In the genomic region with DNA sequence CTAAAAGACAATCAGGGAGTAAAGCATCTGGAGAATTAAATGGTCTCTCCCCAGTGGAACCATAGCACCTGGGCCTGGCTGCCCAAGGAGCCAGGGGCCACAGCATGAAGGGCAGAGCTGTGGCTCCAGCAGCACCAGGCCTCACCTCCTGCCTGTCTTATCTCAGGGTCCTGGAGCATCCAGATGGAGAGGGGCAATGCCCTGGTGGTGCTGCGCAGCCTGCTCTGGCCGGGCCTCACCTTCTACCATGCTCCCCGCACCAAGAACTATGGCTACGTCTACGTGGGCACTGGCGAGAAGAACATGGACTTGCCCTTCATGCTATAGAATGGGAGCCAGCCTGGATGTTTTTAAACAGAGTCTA, we compare ENCODE assay signal across 14 cellular contexts. TPM values are rescaled to one million over a fixed set of nuclear protein-coding genes. Genes with fewer than 3 reads are reported as not detected.
A peak's percentile ranks its signal among the peaks of the same experiment; 100 is the strongest.
DNase-seq lines count a peak whose midpoint lies in the region; ATAC-seq, FAIRE-seq and TF ChIP-seq lines count a peak whose summit lies in the region.
"Had no signal": no experiment of that assay in that cellular context is flagged by ENCODE, and none has a peak within 500 bp of the region (broad histone marks: within the 10 kb centered on the region; RNA-seq: fewer than 3 reads in every experiment).

No MANE protein-coding gene starts in this region.

- CTCF ChIA-PET in CD8-positive, alpha-beta T cell (lab: Charles Lee), result interaction anchor here (0.9 to 7.1 kb wide), 5 partner anchors 8 to 410 kb away, joined by 3 to 74 read pairs (median 4); no protein-coding TSS in a partner anchor

- no peak for TF ChIP-seq CTCF in CD8-positive, alpha-beta T cell (IDR thresholded peaks at IDR 0.05)
- TF ChIP-seq CTCF in neural crest cell (conservative IDR thresholded peaks at IDR 0.05), result no peak

- no peak overlapping the region for H3K27ac ChIP-seq in CD4-positive, CD25-positive, alpha-beta regulatory T cell (ENCODE audit: insufficient read depth, low read length, poor library complexity, severe bottlenecking)
- no peak overlapping the region for H3K27ac ChIP-seq in CD8-positive, alpha-beta T cell (ENCODE audit: low read depth, low read length)

- no peaks in the 10 kb centered on the region for H3K27me3 Mint-ChIP-seq in CD4-positive, CD25-positive, alpha-beta regulatory T cell
- no peaks in the 10 kb centered on the region for H3K27me3 Mint-ChIP-seq in CD8-positive, alpha-beta T cell (ENCODE audit: low read depth)
- H3K27me3 Mint-ChIP-seq in activated T-helper 2 cell treated with anti-CD3 and anti-CD28 coated beads, Interferon-gamma antibody, Interleukin-2, Interleukin-4, amounts not matched to agents 10 μg/mL and 5 μg/mL and 100 μg/mL, durations not matched to agents 14 hours and 24 hours and 36 hours (ENCODE audit: low read depth), result no peaks in the 10 kb centered on the region
- H3K27me3 Mint-ChIP-seq in neural crest cell (ENCODE audit: low read depth), result peaks cover 12% of the 10 kb centered on the region
- H3K27me3 Mint-ChIP-seq: stimulated activated naive B cell treated with anti-CD40 and anti-IgM and Interleukin-4, amounts not matched to agents 10 μg/mL and 1 μg/mL and 100 μg/mL, for 72 hours had no signal

- H3K4me3 Mint-ChIP-seq in CD4-positive, CD25-positive, alpha-beta regulatory T cell, result no peak overlapping the region
- H3K4me3 Mint-ChIP-seq in CD8-positive, alpha-beta T cell, result no peak overlapping the region
- no peak overlapping the region for H3K4me3 Mint-ChIP-seq in activated T-helper 2 cell treated with anti-CD3 and anti-CD28 coated beads, Interferon-gamma antibody, Interleukin-2, Interleukin-4, amounts not matched to agents 10 μg/mL and 5 μg/mL and 100 μg/mL, durations not matched to agents 14 hours and 24 hours and 36 hours (ENCODE audit: low read depth)
- H3K4me3 Mint-ChIP-seq in neural crest cell, result peak overlapping the region; percentile 65
- H3K4me3 Mint-ChIP-seq: stimulated activated naive B cell treated with anti-CD40 and anti-IgM and Interleukin-4, amounts not matched to agents 10 μg/mL and 1 μg/mL and 100 μg/mL, for 72 hours had no signal

- peaks cover 10% of the 10 kb centered on the region for H3K36me3 Mint-ChIP-seq in CD4-positive, CD25-positive, alpha-beta regulatory T cell
- peaks cover 56% of the 10 kb centered on the region for H3K36me3 Mint-ChIP-seq in CD8-positive, alpha-beta T cell
- peaks cover 46% of the 10 kb centered on the region for H3K36me3 Mint-ChIP-seq in activated T-helper 2 cell treated with anti-CD3 and anti-CD28 coated beads, Interferon-gamma antibody, Interleukin-2, Interleukin-4, amounts not matched to agents 10 μg/mL and 5 μg/mL and 100 μg/mL, durations not matched to agents 14 hours and 24 hours and 36 hours (ENCODE audit: low read depth)
- H3K36me3 Mint-ChIP-seq in neural crest cell (ENCODE audit: low read depth), result peaks cover 8% of the 10 kb centered on the region

- ATAC-seq in CD4-positive, CD25-positive, alpha-beta regulatory T cell (ENCODE audit: low read depth in 2 of 2), result no peak
- ATAC-seq in CD8-positive, alpha-beta T cell, result no peak
- no peak for ATAC-seq in HG02571 (IDR thresholded peaks at IDR 0.05; ENCODE audit: unreplicated experiment)
- ATAC-seq: body of pancreas, Panc1 had no signal

- peak overlapping the region in 2 of 3 donors; percentile 20 to 32 for H3K27ac Mint-ChIP-seq in CD4-positive, CD25-positive, alpha-beta regulatory T cell
- peak overlapping the region; percentile 60 for H3K27ac Mint-ChIP-seq in CD8-positive, alpha-beta T cell
- peak overlapping the region; percentile 27 for H3K27ac Mint-ChIP-seq in activated T-helper 2 cell treated with anti-CD3 and anti-CD28 coated beads, Interferon-gamma antibody, Interleukin-2, Interleukin-4, amounts not matched to agents 10 μg/mL and 5 μg/mL and 100 μg/mL, durations not matched to agents 14 hours and 24 hours and 36 hours
- H3K27ac Mint-ChIP-seq in neural crest cell (ENCODE audit: unreplicated experiment), result no peak overlapping the region

- FAIRE-seq in HTR-8/SVneo (lab: Jason Lieb, UNC), result no peak

- no peak for DNase-seq in CD4-positive, CD25-positive, alpha-beta regulatory T cell
- DNase-seq in CD8-positive, alpha-beta T cell, result no peak
- DNase-seq in activated T-helper 2 cell treated with anti-CD3 and anti-CD28 coated beads, Interferon-gamma antibody, Interleukin-2, Interleukin-4, amounts not matched to agents 10 μg/mL and 5 μg/mL and 100 μg/mL, durations not matched to agents 14 hours and 24 hours and 36 hours (ENCODE audit: low spot score), result no peak
- DNase-seq in neural crest cell (ENCODE audit: low read depth, low spot score) (no peak), HTR-8/SVneo (ENCODE audit: insufficient read length, low spot score) (no peak)
- DNase-seq in activated effector memory CD4-positive, alpha-beta T cell treated with Interleukin-2 at 50 U/mL for 16 hours, result no peak
- DNase-seq: body of pancreas; NCI-H2029; NCI-H526; stimulated activated naive B cell treated with anti-CD40 and anti-IgM and Interleukin-4, amounts not matched to agents 10 μg/mL and 1 μg/mL and 100 μg/mL, for 72 hours had no signal

- peaks cover 43% of the 10 kb centered on the region for H3K36me3 ChIP-seq in CD4-positive, CD25-positive, alpha-beta regulatory T cell (ENCODE audit: control insufficient read depth, insufficient read depth, low read length)
- H3K36me3 ChIP-seq in CD8-positive, alpha-beta T cell (ENCODE audit: insufficient read depth, low read length), result peaks cover 30% of the 10 kb centered on the region

- no peak overlapping the region for H3K4me3 ChIP-seq in CD4-positive, CD25-positive, alpha-beta regulatory T cell (ENCODE audit: low read depth, low read length)
- no peak overlapping the region for H3K4me3 ChIP-seq in CD8-positive, alpha-beta T cell (ENCODE audit: low read depth, low read length)
- H3K4me3 ChIP-seq: body of pancreas, lung had no signal

- H3K27me3 ChIP-seq in CD4-positive, CD25-positive, alpha-beta regulatory T cell (ENCODE audit: control insufficient read depth, insufficient read depth, low read length), result no peaks in the 10 kb centered on the region
- H3K27me3 ChIP-seq in CD8-positive, alpha-beta T cell (ENCODE audit: insufficient read depth, low read length), result no peaks in the 10 kb centered on the region
- H3K27me3 ChIP-seq: body of pancreas had no signal

- peaks cover 13% of the 10 kb centered on the region for H3K4me1 ChIP-seq in CD4-positive, CD25-positive, alpha-beta regulatory T cell (ENCODE audit: control insufficient read depth, insufficient read depth, low read length, poor library complexity, severe bottlenecking)
- H3K4me1 ChIP-seq in CD8-positive, alpha-beta T cell (ENCODE audit: insufficient read depth, low read length), result peaks cover 14% of the 10 kb centered on the region

- no peaks in the 10 kb centered on the region for H3K9me3 ChIP-seq in CD4-positive, CD25-positive, alpha-beta regulatory T cell (ENCODE audit: control insufficient read depth in 2 of 2, low read length in 2 of 2)
- no peaks in the 10 kb centered on the region for H3K9me3 ChIP-seq in CD8-positive, alpha-beta T cell (ENCODE audit: low read length)
- H3K9me3 ChIP-seq: body of pancreas had no signal

- POLR2A ChIA-PET in CD8-positive, alpha-beta T cell (lab: Charles Lee), result interaction anchor here (1.2 kb wide), 1 partner anchor 8 kb away, joined by 3 read pairs; no protein-coding TSS in a partner anchor

- H3K9me3 Mint-ChIP-seq in CD4-positive, CD25-positive, alpha-beta regulatory T cell, result no peaks in the 10 kb centered on the region
- no peaks in the 10 kb centered on the region for H3K9me3 Mint-ChIP-seq in CD8-positive, alpha-beta T cell
- no peaks in the 10 kb centered on the region for H3K9me3 Mint-ChIP-seq in activated T-helper 2 cell treated with anti-CD3 and anti-CD28 coated beads, Interferon-gamma antibody, Interleukin-2, Interleukin-4, amounts not matched to agents 10 μg/mL and 5 μg/mL and 100 μg/mL, durations not matched to agents 14 hours and 24 hours and 36 hours
- no peaks in the 10 kb centered on the region for H3K9me3 Mint-ChIP-seq in neural crest cell
- H3K9me3 Mint-ChIP-seq: stimulated activated naive B cell treated with anti-CD40 and anti-IgM and Interleukin-4, amounts not matched to agents 10 μg/mL and 1 μg/mL and 100 μg/mL, for 72 hours had no signal

- peaks cover 0 to 23% (median 13%) of the 10 kb centered on the region in 4 donors for H3K4me1 Mint-ChIP-seq in CD4-positive, CD25-positive, alpha-beta regulatory T cell
- peaks cover 18% of the 10 kb centered on the region for H3K4me1 Mint-ChIP-seq in CD8-positive, alpha-beta T cell (ENCODE audit: low read depth)
- H3K4me1 Mint-ChIP-seq in activated T-helper 2 cell treated with anti-CD3 and anti-CD28 coated beads, Interferon-gamma antibody, Interleukin-2, Interleukin-4, amounts not matched to agents 10 μg/mL and 5 μg/mL and 100 μg/mL, durations not matched to agents 14 hours and 24 hours and 36 hours (ENCODE audit: low read depth), result peaks cover 30% of the 10 kb centered on the region
- peaks cover 19% of the 10 kb centered on the region for H3K4me1 Mint-ChIP-seq in neural crest cell

- intact Hi-C loops in CD8-positive, alpha-beta T cell (cut with DNase I, micrococcal nuclease), result no loop called here
- intact Hi-C loops in activated T-helper 2 cell treated with anti-CD3 and anti-CD28 coated beads, Interferon-gamma antibody, Interleukin-2, Interleukin-4, amounts not matched to agents 10 μg/mL and 5 μg/mL and 100 μg/mL, durations not matched to agents 14 hours and 24 hours and 36 hours (cut with micrococcal nuclease), result loop anchor here (2.0 to 5.0 kb wide), 2 partner anchors 37 to 54 kb away; no protein-coding TSS in a partner anchor

RNA-seq across cellular contexts. Expression of a gene that starts 17.0 kb away (rescaled TPM):
- total RNA-seq in CD4-positive, CD25-positive, alpha-beta regulatory T cell, result 24.3 TPM
- polyA plus RNA-seq in CD4-positive, CD25-positive, alpha-beta regulatory T cell, result 10 to 100 TPM; 65.0 to 73.8 (median 70.4) TPM
- 10 to 100 TPM; 43.9 to 44.6 TPM for total RNA-seq in CD8-positive, alpha-beta T cell
- 44.8 and 45.1 TPM in 2 replicates for total RNA-seq in activated T-helper 2 cell treated with anti-CD3 and anti-CD28 coated beads, Interferon-gamma antibody, Interleukin-2, Interleukin-4, amounts not matched to agents 10 μg/mL and 5 μg/mL and 100 μg/mL, durations not matched to agents 14 hours and 24 hours and 36 hours
- 49.5 and 50.6 TPM in 2 replicates for total RNA-seq in neural crest cell

RNA-seq across cellular contexts. Expression of a gene that starts 25.8 kb away (rescaled TPM):
- total RNA-seq in CD4-positive, CD25-positive, alpha-beta regulatory T cell, result 0.15 TPM
- polyA plus RNA-seq in CD4-positive, CD25-positive, alpha-beta regulatory T cell, result 1 to 10 TPM in 1 of 4 donors, under 1 TPM in 3; 0.76 to 1.4 (median 0.95) TPM
- total RNA-seq in CD8-positive, alpha-beta T cell, result not detected
- total RNA-seq in activated T-helper 2 cell treated with anti-CD3 and anti-CD28 coated beads, Interferon-gamma antibody, Interleukin-2, Interleukin-4, amounts not matched to agents 10 μg/mL and 5 μg/mL and 100 μg/mL, durations not matched to agents 14 hours and 24 hours and 36 hours, result not detected in 2 replicates
- total RNA-seq in neural crest cell, result 0.57 and 0.63 TPM in 2 replicates
- total RNA-seq: body of pancreas, HT-29 had no signal

RNA-seq across cellular contexts. Expression of a gene that starts 35.0 kb away (rescaled TPM):
- 24.8 TPM for total RNA-seq in CD4-positive, CD25-positive, alpha-beta regulatory T cell
- polyA plus RNA-seq in CD4-positive, CD25-positive, alpha-beta regulatory T cell, result 10 to 100 TPM; 28.9 to 38.6 (median 32.1) TPM
- 10 to 100 TPM; 29.2 TPM for total RNA-seq in CD8-positive, alpha-beta T cell
- 35.4 and 38.4 TPM in 2 replicates for total RNA-seq in activated T-helper 2 cell treated with anti-CD3 and anti-CD28 coated beads, Interferon-gamma antibody, Interleukin-2, Interleukin-4, amounts not matched to agents 10 μg/mL and 5 μg/mL and 100 μg/mL, durations not matched to agents 14 hours and 24 hours and 36 hours
- 43.2 and 43.5 TPM in 2 replicates for total RNA-seq in neural crest cell

RNA-seq across cellular contexts. Expression of a gene that starts 41.5 kb away (rescaled TPM):
- total RNA-seq in CD4-positive, CD25-positive, alpha-beta regulatory T cell, result 49.9 TPM
- 1 to 10 TPM; 1.5 to 4.0 (median 2.3) TPM for polyA plus RNA-seq in CD4-positive, CD25-positive, alpha-beta regulatory T cell
- 10 to 100 TPM; 24.6 to 26.1 TPM for total RNA-seq in CD8-positive, alpha-beta T cell
- total RNA-seq in activated T-helper 2 cell treated with anti-CD3 and anti-CD28 coated beads, Interferon-gamma antibody, Interleukin-2, Interleukin-4, amounts not matched to agents 10 μg/mL and 5 μg/mL and 100 μg/mL, durations not matched to agents 14 hours and 24 hours and 36 hours, result 71.7 and 78.4 TPM in 2 replicates
- 70.0 and 70.6 TPM in 2 replicates for total RNA-seq in neural crest cell
